ENCODE assay signal across 9 cellular contexts in the genomic region with DNA sequence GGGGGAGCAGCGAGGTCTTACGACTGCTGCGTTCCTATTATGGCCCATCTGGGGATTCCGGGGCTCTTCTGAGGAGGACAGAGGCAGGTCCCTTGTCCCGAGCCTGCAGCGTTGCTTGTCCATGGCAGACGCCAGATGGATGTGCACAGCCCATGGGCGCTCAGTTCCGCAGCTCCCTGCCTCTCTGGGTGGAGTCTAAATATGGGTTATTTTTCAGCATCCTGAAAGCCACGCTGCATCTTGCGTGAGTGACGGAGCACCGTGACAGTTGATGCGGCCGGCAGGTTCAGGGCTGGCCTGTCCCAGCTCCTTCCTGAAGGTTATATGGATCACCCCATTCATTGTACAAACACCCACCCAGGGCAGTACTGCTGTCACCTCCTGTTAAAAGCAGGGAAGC.
"Had no signal": no experiment of that assay in that cellular context is flagged by ENCODE, and none has a peak within 500 bp of the region (broad histone marks: within the 10 kb centered on the region; RNA-seq: fewer than 3 reads in every experiment).

No MANE protein-coding gene starts in this region.

- H3K27ac ChIP-seq: GM23248, HL-60 had no signal

- H2AFZ ChIP-seq: GM23248 had no signal

- H3K4me1 ChIP-seq: HAP-1 had no signal

- H3K36me3 ChIP-seq: HAP-1 had no signal

- DNase-seq: GM23248, GOT3, H7, HFFc6, IMR-90 had no signal

- H3K4me3 ChIP-seq: GM23248, HAP-1, K562 had no signal

- ATAC-seq: HCT116, K562 had no signal

- H3K9ac ChIP-seq: GM23248 had no signal

- H3K9me3 ChIP-seq: HAP-1 had no signal

- FAIRE-seq: K562 had no signal
